ENCODE assay signal across 29 cellular contexts in the genomic region with DNA sequence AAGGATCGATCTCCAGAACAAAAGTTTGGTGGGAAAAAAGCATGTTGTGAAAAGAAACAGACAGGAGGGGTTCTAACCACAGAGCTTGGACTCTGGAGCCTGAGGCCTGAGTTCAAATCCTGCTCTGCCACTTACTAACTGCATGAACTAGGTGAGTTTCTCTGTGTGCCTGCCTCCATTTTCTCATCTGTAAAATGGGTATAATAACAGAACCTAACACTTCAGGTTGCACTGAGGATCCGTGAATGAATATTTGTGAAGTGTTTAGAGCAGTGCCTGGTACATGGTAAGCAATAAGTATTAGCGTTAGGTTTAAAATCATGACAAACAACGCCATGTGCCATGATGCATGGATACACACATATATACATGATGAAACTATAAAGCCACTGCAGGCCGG. TPM values are rescaled to one million over a fixed set of nuclear protein-coding genes. Genes with fewer than 3 reads are reported as not detected.
DNase-seq lines count a peak whose midpoint lies in the region; ATAC-seq, FAIRE-seq and TF ChIP-seq lines count a peak whose summit lies in the region.
"Had no signal": no experiment of that assay in that cellular context is flagged by ENCODE, and none has a peak within 500 bp of the region (broad histone marks: within the 10 kb centered on the region; RNA-seq: fewer than 3 reads in every experiment).

No MANE protein-coding gene starts in this region.

- POLR2A ChIA-PET in H1 (lab: Charles Lee; ENCODE audit: partially characterized antibody) = no interaction called here

- H3K4me1 Mint-ChIP-seq in H9 = peaks cover 53 to 61% of the 10 kb centered on the region in 2 experiments
- H3K4me1 Mint-ChIP-seq: CD4-positive, alpha-beta memory T cell; CD4-positive, CD25-positive, alpha-beta regulatory T cell; CD8-positive, alpha-beta memory T cell had no signal

- H3K36me3 Mint-ChIP-seq in H9 (ENCODE audit: insufficient read depth in 1 of 3, low read depth in 3 of 3) = no peaks in the 10 kb centered on the region; a peak in 1 of 7 replicates
- H3K36me3 Mint-ChIP-seq: CD14-positive monocyte; CD4-positive, alpha-beta memory T cell; CD4-positive, CD25-positive, alpha-beta regulatory T cell; CD8-positive, alpha-beta memory T cell had no signal

- H3K4me2 ChIP-seq in H9 (ENCODE audit: insufficient read depth, insufficient read length, low read length) (no peak overlapping the region), H1 (ENCODE audit: insufficient read depth in 1 of 2, low read depth in 2 of 2, low read length in 2 of 2) (no peak overlapping the region)
- H3K4me2 ChIP-seq: BLaER1 had no signal

- H2BK20ac ChIP-seq in H9 (ENCODE audit: low read depth, low read length, poor library complexity, severe bottlenecking) (no peak overlapping the region), H1 (ENCODE audit: low read length) (0 out of 2 replicates have a peak overlapping the region, but pooled peaks have one; percentile 34)

- H3K4me3 Mint-ChIP-seq in H9 = no peak overlapping the region
- H3K4me3 Mint-ChIP-seq: CD14-positive monocyte; CD4-positive, alpha-beta memory T cell; CD4-positive, CD25-positive, alpha-beta regulatory T cell; CD8-positive, alpha-beta memory T cell had no signal

- H3K18ac ChIP-seq in H9 (ENCODE audit: insufficient read length, low read depth, low read length) (peak overlapping the region; percentile 8), H1 (ENCODE audit: extremely low read depth, low read length) (no peak overlapping the region)

- H2AK5ac ChIP-seq in H9 (ENCODE audit: insufficient read length, low read length) (no peak overlapping the region), H1 (ENCODE audit: low read depth, low read length) (no peak overlapping the region)

- WGBS in H9 (ENCODE audit: extremely low coverage, insufficient read length, low lambda C conversion rate) = no CpG with 5 or more reads among the region's 5 CpGs
- 90% methylated on average over 5 of the region's 5 CpGs; no CpG with 5 or more reads in 1 of the 2 experiments for WGBS in H1 (ENCODE audit: extremely low coverage in 1 of 2, insufficient coverage in 1 of 2, insufficient read length in 1 of 2, insufficient replicate concordance in 2 of 2, low coverage in 1 of 2, low lambda C conversion rate in 2 of 2, missing lambda C conversion rate in 1 of 2), 2 experiments

- H3K14ac ChIP-seq in H9 (ENCODE audit: insufficient read depth, low read length) = no peak overlapping the region
- H3K14ac ChIP-seq in H1 (ENCODE audit: insufficient read length) = no peak overlapping the region

- TF ChIP-seq EP300 in H1 (IDR thresholded peaks at IDR 0.05; ENCODE audit: borderline replicate concordance in 1 of 2, low read depth in 2 of 2, low read length in 2 of 2) = no peak

- H3K4me3 ChIP-seq in RWPE2 (ENCODE audit: severe bottlenecking) = no peak overlapping the region
- no peak overlapping the region for H3K4me3 ChIP-seq in H1 (ENCODE audit: extremely low read depth in 1 of 4, insufficient read depth in 2 of 4, low read depth in 3 of 4, low read length in 4 of 4)
- H3K4me3 ChIP-seq in MG63 = no peak overlapping the region
- H3K4me3 ChIP-seq: BLaER1 had no signal

- H3K23me2 ChIP-seq in H9 (ENCODE audit: insufficient read length, low read depth, low read length, poor library complexity, severe bottlenecking) (no peaks in the 10 kb centered on the region), H1 (ENCODE audit: low read depth, low read length) (no peaks in the 10 kb centered on the region; the same call in 1 of the 2 replicates)

- H2BK12ac ChIP-seq in H9 (ENCODE audit: insufficient read length, low read depth, low read length) (no peak overlapping the region), H1 (ENCODE audit: low read depth, low read length) (no peak overlapping the region)

- H4K91ac ChIP-seq in H9 (ENCODE audit: insufficient read length, low read depth, low read length) (no peak overlapping the region), H1 (replicated peaks; ENCODE audit: insufficient read length, low read length) (no peak overlapping the region)

- no peak for TF ChIP-seq POLR2A in H1 (IDR thresholded peaks at IDR 0.05; ENCODE audit: control extremely low read depth in 1 of 2, low read depth in 2 of 2, low read length in 2 of 2)

- H4K8ac ChIP-seq in H9 (replicated peaks; ENCODE audit: insufficient read length, low read depth, low read length) (no peak overlapping the region), H1 (ENCODE audit: extremely low read depth, insufficient read depth, low read length) (no peak overlapping the region)

- H4K20me1 ChIP-seq in H9 (ENCODE audit: control insufficient read depth, insufficient read depth, insufficient read length) = no peaks in the 10 kb centered on the region
- no peaks in the 10 kb centered on the region for H4K20me1 ChIP-seq in H1 (replicated peaks in 1 of 2; ENCODE audit: control insufficient read depth in 1 of 2, insufficient read depth in 2 of 2, low read length in 2 of 2)
- H4K20me1 ChIP-seq: BLaER1 had no signal

- H2BK5ac ChIP-seq in H9 (ENCODE audit: insufficient read length, low read length) (no peak overlapping the region), H1 (ENCODE audit: low read depth, low read length) (no peak overlapping the region)

- CTCF ChIA-PET in H1 (lab: Charles Lee; ENCODE audit: partially characterized antibody) = no interaction called here

- no peaks in the 10 kb centered on the region for H3K79me2 ChIP-seq in H9 (ENCODE audit: insufficient read depth, low read length)
- no peaks in the 10 kb centered on the region for H3K79me2 ChIP-seq in H1 (ENCODE audit: control insufficient read depth in 1 of 2, insufficient read depth in 2 of 2, low read length in 2 of 2)

- H3K9me3 ChIP-seq in H9 (ENCODE audit: control insufficient read depth, low read depth, low read length) = no peaks in the 10 kb centered on the region
- H3K9me3 ChIP-seq in RWPE2 (ENCODE audit: severe bottlenecking) = no peaks in the 10 kb centered on the region
- no peaks in the 10 kb centered on the region for H3K9me3 ChIP-seq in H1 (ENCODE audit: insufficient read depth in 2 of 2, low read depth in 1 of 2, low read length in 1 of 2)
- H3K9me3 ChIP-seq in MG63 = no peaks in the 10 kb centered on the region
- H3K9me3 ChIP-seq: BE2C, BLaER1 had no signal

- H3K9me3 Mint-ChIP-seq in H9 = no peaks in the 10 kb centered on the region; a peak in 1 of 5 replicates
- H3K9me3 Mint-ChIP-seq: CD4-positive, alpha-beta memory T cell; CD4-positive, CD25-positive, alpha-beta regulatory T cell; CD8-positive, alpha-beta memory T cell had no signal

- H3K36me3 ChIP-seq in RWPE2 (ENCODE audit: low read depth) = no peaks in the 10 kb centered on the region
- H3K36me3 ChIP-seq in H1 (ENCODE audit: control insufficient read depth in 2 of 4, insufficient read depth in 4 of 4, low read length in 3 of 4) = no peaks in the 10 kb centered on the region
- no peaks in the 10 kb centered on the region for H3K36me3 ChIP-seq in MG63
- H3K36me3 ChIP-seq: BE2C, BLaER1 had no signal

- H3K4ac ChIP-seq in H9 (ENCODE audit: low read depth, low read length) (no peak overlapping the region; the same call in 1 of the 2 replicates), H1 (replicated peaks; ENCODE audit: insufficient read length, low read depth, low read length) (no peak overlapping the region)

- H3K27ac Mint-ChIP-seq in H9 = peak overlapping the region in 1 of 3 experiments; percentile 97; a peak in 1 of 7 replicates
- H3K27ac Mint-ChIP-seq: CD4-positive, alpha-beta memory T cell; CD8-positive, alpha-beta memory T cell had no signal

- TF ChIP-seq CTCF in H9 (conservative IDR thresholded peaks at IDR 0.05) (no peak), RWPE2 (IDR thresholded peaks at IDR 0.05; ENCODE audit: poor library complexity, severe bottlenecking) (no peak), H1 (IDR thresholded peaks at IDR 0.05; ENCODE audit: control extremely low read depth in 1 of 3, insufficient read depth in 1 of 3, low read depth in 1 of 3, low read length in 3 of 3) (no peak)

- H3K9ac ChIP-seq in H9 (ENCODE audit: extremely low read depth, insufficient read length, low read length) = no peak overlapping the region
- no peak overlapping the region for H3K9ac ChIP-seq in H1 (replicated peaks in 1 of 4; ENCODE audit: extremely low read depth in 1 of 4, low read depth in 3 of 4, low read length in 3 of 4)
- H3K9ac ChIP-seq: BLaER1 had no signal

- H3K27me3 ChIP-seq in H9 (ENCODE audit: insufficient read depth, low read length) = no peaks in the 10 kb centered on the region
- no peaks in the 10 kb centered on the region for H3K27me3 ChIP-seq in RWPE2 (ENCODE audit: insufficient read depth, poor library complexity, severe bottlenecking)
- peaks cover 0 to 2% (median 0%) of the 10 kb centered on the region in 4 experiments; a peak in 1 of 7 replicates for H3K27me3 ChIP-seq in H1 (replicated peaks in 1 of 4; ENCODE audit: control insufficient read depth in 3 of 4, extremely low read depth in 1 of 4, insufficient read depth in 3 of 4, low read length in 3 of 4)
- H3K27me3 ChIP-seq in MG63 = no peaks in the 10 kb centered on the region
- H3K27me3 ChIP-seq: BE2C, BLaER1 had no signal

- no peak overlapping the region for H2BK15ac ChIP-seq in H9 (ENCODE audit: low read depth, low read length)
- H2BK15ac ChIP-seq in H1 (ENCODE audit: low read length) = no peak overlapping the region

- no peak for FAIRE-seq in H1 (lab: Jason Lieb, UNC)
- FAIRE-seq: A204.1, GM12891 had no signal

- H3K27ac ChIP-seq in H9 (ENCODE audit: insufficient read length, low read depth, low read length) = no peak overlapping the region
- H3K27ac ChIP-seq in RWPE2 (ENCODE audit: poor library complexity, severe bottlenecking) = no peak overlapping the region
- no peak overlapping the region for H3K27ac ChIP-seq in H1 (ENCODE audit: low read depth, low read length)
- H3K27ac ChIP-seq: BLaER1 had no signal

- no peak overlapping the region for H3K23ac ChIP-seq in H9 (ENCODE audit: insufficient read length, low read depth, low read length)
- no peak overlapping the region for H3K23ac ChIP-seq in H1 (ENCODE audit: insufficient read length)

- no peak overlapping the region for H4K5ac ChIP-seq in H9 (ENCODE audit: insufficient read length, low read depth, low read length)
- H4K5ac ChIP-seq in H1 (ENCODE audit: insufficient read length, low read depth, low read length) = no peak overlapping the region

- no peak overlapping the region for H3T11ph ChIP-seq in H9 (ENCODE audit: low read length)

- H3K56ac ChIP-seq in H9 (ENCODE audit: insufficient read length, low read depth, low read length) (no peak overlapping the region), H1 (replicated peaks; ENCODE audit: insufficient read length, low read depth, low read length) (no peak overlapping the region)

- H2BK120ac ChIP-seq in H9 (ENCODE audit: low read depth, low read length, poor library complexity, severe bottlenecking) (no peak overlapping the region), H1 (replicated peaks; ENCODE audit: low read depth, low read length) (no peak overlapping the region)

- DNase-seq in H9 = no peak
- peak; percentile 42 for DNase-seq in RWPE2 (ENCODE audit: low spot score)
- DNase-seq in H1 (ENCODE audit: low read depth in 1 of 2, low spot score in 2 of 2) = no peak
- DNase-seq in mesenteric fat pad (ENCODE audit: low spot score) = peak; percentile 51
- no peak for DNase-seq in GDM1 (lab: John Stamatoyannopoulos, UW)
- DNase-seq in MG63 = no peak
- DNase-seq in activated T-cell treated with anti-CD3 and anti-CD28 coated beads, Interleukin-2, amount 50 U/mL, for 48 hours = no peak
- DNase-seq: 8988T; ACHN; BE2C; C1 segment of cervical spinal cord; CD4-positive, alpha-beta memory T cell; CD4-positive, CD25-positive, alpha-beta regulatory T cell; CD8-positive, alpha-beta memory T cell; COR-L47; DMS 273 treated with DMSO at 0.1 percent for 48 hours; DMS153; DMS53; DMS79; DND-41; EL; GF-D8 had no signal

- H3K4me1 ChIP-seq in H9 (ENCODE audit: insufficient read depth, low read length) (no peaks in the 10 kb centered on the region; the same call in 1 of the 2 replicates), RWPE2 (ENCODE audit: insufficient read depth, poor library complexity, severe bottlenecking) (no peaks in the 10 kb centered on the region), H1 (replicated peaks in 1 of 4; ENCODE audit: control insufficient read depth in 3 of 4, insufficient read depth in 4 of 4, low read length in 3 of 4) (peaks cover 9 to 24% (median 20%) of the 10 kb centered on the region in 4 experiments)
- H3K4me1 ChIP-seq: BE2C, BLaER1 had no signal

- H3K79me1 ChIP-seq in H9 (ENCODE audit: insufficient read depth, low read depth, low read length, poor library complexity, severe bottlenecking) (no peaks in the 10 kb centered on the region), H1 (ENCODE audit: low read depth, low read length) (no peaks in the 10 kb centered on the region)

- H2AFZ ChIP-seq in H9 (ENCODE audit: low read length) (no peak overlapping the region), H1 (ENCODE audit: low read length) (no peak overlapping the region)

- TF ChIP-seq RAD21 in H1 (IDR thresholded peaks at IDR 0.05 in 1 of 2, conservative IDR thresholded peaks at IDR 0.05 in 1 of 2; ENCODE audit: low read depth in 2 of 2, low read length in 2 of 2) = no peak

- H3K27me3 Mint-ChIP-seq in H9 (ENCODE audit: low read depth) = 0 out of 2 replicates have a peak, but pooled peaks cover 3% of the 10 kb centered on the region

- ATAC-seq in RWPE2 (ENCODE audit: low read depth) = no peak
- ATAC-seq in HG02588 (IDR thresholded peaks at IDR 0.05; ENCODE audit: unreplicated experiment) = no peak

RNA-seq across cellular contexts. Expression of gene TTLL9, which starts 36.6 kb away (rescaled TPM):
- 0.13 and 0.20 TPM in 2 replicates for total RNA-seq in H9 (2021)
- total RNA-seq in H1 (2021; fragmentation: NEBNext Ultra II Directional; extraction: Animal tissue kit (Norgen Biotek cat#: 25700)) = not detected in 2 replicates
- 0.06 and 0.19 TPM in 2 replicates for polyA plus RNA-seq in H1 (2011; rRNA removed)
- polyA plus RNA-seq in H1 (2011; cell fraction: cytosol; rRNA removed) = 0.10 TPM
- 0.20 TPM for polyA plus RNA-seq in H1 (2011; cell fraction: nucleus; rRNA removed)
- 0.15 to 0.24 TPM (median 0.16 TPM) in 3 of 4 replicates, not detected in the other for polyA plus RNA-seq in H1 (2012, experiment 1 of 2)
- not detected for polyA plus RNA-seq in H1 (2012, experiment 2 of 2)
- polyA plus RNA-seq in H1 (2013, experiment 1 of 2) = not detected
- 0.04 TPM for polyA plus RNA-seq in H1 (2013, experiment 2 of 2)
- polyA minus RNA-seq in H1 (2011; rRNA and poly(A)+ RNA removed) = 0.20 TPM in 1 of 2 replicates, not detected in the other
- not detected for polyA minus RNA-seq in H1 (2011; cell fraction: cytosol; rRNA and poly(A)+ RNA removed)
- not detected for polyA minus RNA-seq in H1 (2011; cell fraction: nucleus; rRNA and poly(A)+ RNA removed)
- 0.13 TPM for total RNA-seq in mesenteric fat pad
- total RNA-seq in MG63 (2014; rRNA removed; shearing (Covaris generic); ENCODE audit: low replicate concordance) = not detected in 2 replicates
- total RNA-seq: A673; CD4-positive, alpha-beta memory T cell; CD4-positive, CD25-positive, alpha-beta regulatory T cell; CD8-positive, alpha-beta memory T cell had no signal
- polyA plus RNA-seq: AG04450; CD14-positive monocyte; CD4-positive, CD25-positive, alpha-beta regulatory T cell; CD8-positive, alpha-beta memory T cell had no signal

RNA-seq across cellular contexts. Expression of gene DUSP15, which starts 36.7 kb away (rescaled TPM):
- total RNA-seq in H9 (2021) (5.6 and 6.7 TPM in 2 replicates), mesenteric fat pad (0.77 TPM)
- total RNA-seq in H1 (2021; fragmentation: NEBNext Ultra II Directional; extraction: Animal tissue kit (Norgen Biotek cat#: 25700)) = 0.91 and 1.0 TPM in 2 replicates
- 3.2 and 6.0 TPM in 2 replicates for polyA plus RNA-seq in H1 (2011; rRNA removed)
- polyA plus RNA-seq in H1 (2011; cell fraction: cytosol; rRNA removed) = 3.9 TPM
- polyA plus RNA-seq in H1 (2011; cell fraction: nucleus; rRNA removed) = 4.7 TPM
- polyA plus RNA-seq in H1 (2012, experiment 1 of 2) = 0.77 to 3.2 TPM (median 2.8 TPM) in 4 replicates
- 1.6 TPM for polyA plus RNA-seq in H1 (2012, experiment 2 of 2)
- polyA plus RNA-seq in H1 (2013, experiment 1 of 2) = 0.87 TPM
- 0.79 TPM for polyA plus RNA-seq in H1 (2013, experiment 2 of 2)
- 0.39 and 1.1 TPM in 2 replicates for polyA minus RNA-seq in H1 (2011; rRNA and poly(A)+ RNA removed)
- polyA minus RNA-seq in H1 (2011; cell fraction: cytosol; rRNA and poly(A)+ RNA removed) = 2.6 TPM
- 5.4 TPM for polyA minus RNA-seq in H1 (2011; cell fraction: nucleus; rRNA and poly(A)+ RNA removed)
- 1.3 and 1.9 TPM in 2 replicates for total RNA-seq in MG63 (2014; rRNA removed; shearing (Covaris generic); ENCODE audit: low replicate concordance)
- total RNA-seq: A673; CD4-positive, alpha-beta memory T cell; CD4-positive, CD25-positive, alpha-beta regulatory T cell; CD8-positive, alpha-beta memory T cell had no signal
- polyA plus RNA-seq: AG04450; CD14-positive monocyte; CD4-positive, alpha-beta memory T cell; CD4-positive, CD25-positive, alpha-beta regulatory T cell; CD8-positive, alpha-beta memory T cell had no signal

RNA-seq across cellular contexts. Expression of gene PDRG1, which starts 44.8 kb away (rescaled TPM):
- total RNA-seq in H9 (2021) (31.1 and 32.2 TPM in 2 replicates), mesenteric fat pad (5.9 TPM)
- 14.2 and 14.5 TPM in 2 replicates for total RNA-seq in H1 (2021; fragmentation: NEBNext Ultra II Directional; extraction: Animal tissue kit (Norgen Biotek cat#: 25700))
- 20.1 and 20.8 TPM in 2 replicates for polyA plus RNA-seq in H1 (2011; rRNA removed)
- 26.4 TPM for polyA plus RNA-seq in H1 (2011; cell fraction: cytosol; rRNA removed)
- polyA plus RNA-seq in H1 (2011; cell fraction: nucleus; rRNA removed) = 15.8 TPM
- 25.2 to 36.8 TPM (median 30.7 TPM) in 4 replicates for polyA plus RNA-seq in H1 (2012, experiment 1 of 2)
- 22.0 TPM for polyA plus RNA-seq in H1 (2012, experiment 2 of 2)
- polyA plus RNA-seq in H1 (2013, experiment 1 of 2) = 10.7 TPM
- 11.2 TPM for polyA plus RNA-seq in H1 (2013, experiment 2 of 2)
- polyA minus RNA-seq in H1 (2011; rRNA and poly(A)+ RNA removed) = 6.0 and 7.3 TPM in 2 replicates
- polyA minus RNA-seq in H1 (2011; cell fraction: cytosol; rRNA and poly(A)+ RNA removed) = 8.3 TPM
- polyA minus RNA-seq in H1 (2011; cell fraction: nucleus; rRNA and poly(A)+ RNA removed) = 5.7 TPM
- 31.4 and 31.5 TPM in 2 replicates for total RNA-seq in MG63 (2014; rRNA removed; shearing (Covaris generic); ENCODE audit: low replicate concordance)

Comparison
In these comparisons a context has a peak if more than half of its experiments do, and no peak if none do; other contexts are left out.
1. DNase-seq: peak in RWPE2 (single experiment) and mesenteric fat pad (single experiment); none in H9 (single experiment), H1 (0 of 2), GDM1 (single experiment), MG63 (single experiment) and activated T-cell treated with anti-CD3 and anti-CD28 coated beads, Interleukin-2, amount 50 U/mL, for 48 hours (0 of 2).